32 cellular contexts compared by ENCODE assay signal in genomic region chr12:71538807-71539206, GRCh38.
"Had no signal": no experiment of that assay in that cellular context is flagged by ENCODE, and none has a peak within 500 bp of the region (broad histone marks: within the 10 kb centered on the region; RNA-seq: fewer than 3 reads in every experiment).

No MANE protein-coding gene starts in this region.

- H3K4me3 ChIP-seq: adrenal gland, ascending aorta, body of pancreas, breast epithelium, cardiac muscle cell had no signal

- DNase-seq: activated effector memory CD4-positive, alpha-beta T cell treated with anti-CD3 and anti-CD28 coated beads, Interleukin-2, amount 50 U/mL, for 16 hours; activated effector memory CD4-positive, alpha-beta T cell treated with Interleukin-2 at 50 U/mL for 16 hours; activated gamma-delta T cell; activated gamma-delta T cell treated with Interleukin-2 at 50 U/mL for 16 hours; activated naive CD4-positive, alpha-beta T cell; activated naive CD4-positive, alpha-beta T cell treated with anti-CD3 and anti-CD28 coated beads for 36 hours; activated naive CD4-positive, alpha-beta T cell treated with anti-CD3 and anti-CD28 coated beads, Interleukin-2, amount 10 ng/mL, durations not matched to agents 7 days and 5 days; activated naive CD4-positive, alpha-beta T cell treated with anti-CD3 and anti-CD28 coated beads, Interleukin-2, amount 50 U/mL, for 16 hours; activated naive CD4-positive, alpha-beta T cell treated with Interleukin-2 at 50 U/mL for 16 hours; activated naive CD8-positive, alpha-beta T cell treated with anti-CD3 and anti-CD28 coated beads for 36 hours; activated naive CD8-positive, alpha-beta T cell treated with anti-CD3 and anti-CD28 coated beads, Interleukin-2, amount 10 ng/mL, durations not matched to agents 7 days and 5 days; activated naive CD8-positive, alpha-beta T cell treated with anti-CD3 and anti-CD28 coated beads, Interleukin-2, amount 50 U/mL, for 24 hours; activated T-cell treated with anti-CD3 and anti-CD28 coated beads, Interleukin-2, amount 50 U/mL, for 1 hour; activated T-cell treated with anti-CD3 and anti-CD28 coated beads, Interleukin-2, amount 50 U/mL, for 24 hours; activated T-cell treated with anti-CD3 and anti-CD28 coated beads, Interleukin-2, amount 50 U/mL, for 4 hours; activated T-cell treated with anti-CD3 and anti-CD28 coated beads, Interleukin-2, amount 50 U/mL, for 48 hours; activated T-cell treated with anti-CD3 and anti-CD28 coated beads, Interleukin-2, amount 50 U/mL, for 72 hours; adrenal gland; amniotic stem cell; amygdala; anterior cingulate cortex; aorta; body of pancreas; brain microvascular endothelial cell; caudate nucleus; central memory CD4-positive, alpha-beta T cell; cerebellar nuclear complex had no signal

- H3K9me3 ChIP-seq: adrenal gland, ascending aorta, body of pancreas, breast epithelium had no signal

- H3K27me3 ChIP-seq: adrenal gland, ascending aorta, body of pancreas, brain microvascular endothelial cell, breast epithelium, cardiac muscle cell had no signal

- H3K36me3 ChIP-seq: adrenal gland, ascending aorta, brain microvascular endothelial cell, breast epithelium, cardiac muscle cell had no signal

- H3K27ac ChIP-seq: adrenal gland, ascending aorta, body of pancreas, brain microvascular endothelial cell, breast epithelium, cardiac muscle cell had no signal

- H3K4me1 ChIP-seq: adrenal gland, ascending aorta, body of pancreas, breast epithelium had no signal

- ATAC-seq: activated naive CD4-positive, alpha-beta T cell treated with anti-CD3 and anti-CD28 coated beads, Interleukin-2, amount 50 U/mL, for 72 hours; activated naive CD8-positive, alpha-beta T cell treated with anti-CD3 and anti-CD28 coated beads, Interleukin-2, amount 50 U/mL, for 24 hours; activated T-cell treated with anti-CD3 and anti-CD28 coated beads, Interleukin-2, amount 50 U/mL, for 4 hours; activated T-cell treated with anti-CD3 and anti-CD28 coated beads, Interleukin-2, amount 50 U/mL, for 72 hours; activated T-helper 17 cell treated with anti-CD3 and anti-CD28 coated beads, Interleukin-2, amount 50 U/mL, for 72 hours; body of pancreas had no signal
